ENCODE assay signal across 25 cellular contexts in genomic region chr12:93148412-93148811, GRCh38.
DNase-seq lines count a peak whose midpoint lies in the region; ATAC-seq, FAIRE-seq and TF ChIP-seq lines count a peak whose summit lies in the region.
"Had no signal": no experiment of that assay in that cellular context is flagged by ENCODE, and none has a peak within 500 bp of the region (broad histone marks: within the 10 kb centered on the region; RNA-seq: fewer than 3 reads in every experiment).

No MANE protein-coding gene starts in this region.

- H3K27ac Mint-ChIP-seq in MCF 10A (ENCODE audit: low read depth, unreplicated experiment) = no peak overlapping the region
- peak overlapping the region; percentile 17 for H3K27ac Mint-ChIP-seq in stimulated activated memory B cell treated with anti-CD40 and anti-IgM and Interleukin-4, amounts not matched to agents 10 μg/mL and 1 μg/mL and 100 μg/mL, for 72 hours
- H3K27ac Mint-ChIP-seq: GM23338, IgD-negative memory B cell had no signal

- no peak for DNase-seq in mammary epithelial cell
- DNase-seq in MCF 10A (ENCODE audit: unreplicated experiment) = no peak
- DNase-seq in NCI-H82 treated with DMSO at 0.1 percent for 48 hours (lab: John Stamatoyannopoulos, UW; ENCODE audit: unreplicated experiment) = peak; percentile 51
- DNase-seq in keratinocyte (ENCODE audit: low read depth, low spot score) = no peak
- DNase-seq in NOMO-1 (lab: John Stamatoyannopoulos, UW; ENCODE audit: unreplicated experiment in 2 of 2) = no peak
- DNase-seq in NCI-H2227 (lab: John Stamatoyannopoulos, UW; ENCODE audit: unreplicated experiment) = no peak
- no peak for DNase-seq in GM19238 (ENCODE audit: insufficient read length, low spot score)
- DNase-seq: 8988T; ACHN; DMS53; NCI-H1092 treated with DMSO at 0.1 percent for 48 hours; NCI-H1436; NCI-H187; NCI-H2081 treated with DMSO at 0.1 percent for 48 hours; NCI-H2171; NCI-H524; NCI-H748 treated with DMSO at 0.1 percent for 48 hours; NK-92 treated with Interleukin-12 subunit alpha and Interleukin-12 subunit beta, amount 100 ng/mL, for 24 hours; RPMI8226; SHP77 had no signal

- BruUV-seq in mammary epithelial cell (replicated peaks; lab: Mats Ljungman, UMichigan) (no TSS peak), MCF 10A (replicated peaks; lab: Mats Ljungman, UMichigan) (no TSS peak)

- H3K27me3 ChIP-seq in mammary epithelial cell (ENCODE audit: insufficient read depth, low read length) (no peaks in the 10 kb centered on the region), keratinocyte (ENCODE audit: control insufficient read depth, extremely low read depth, insufficient read depth, low read length) (no peaks in the 10 kb centered on the region)

- dilution Hi-C loops in mammary epithelial cell (cut with HindIII; ENCODE audit: low sequenced_read_pairs) = no loop called here
- dilution Hi-C loops in keratinocyte (cut with MboI; ENCODE audit: extremely low pct_ligation_motif_present, low sequenced_read_pairs) = no loop called here

- H3K4me3 ChIP-seq in mammary epithelial cell (replicated peaks in 1 of 3; ENCODE audit: insufficient read depth in 1 of 3, low read depth in 2 of 3, low read length in 3 of 3) = no peak overlapping the region
- H3K4me3 ChIP-seq in keratinocyte (ENCODE audit: control insufficient read depth in 2 of 3, extremely low read depth in 1 of 3, insufficient read depth in 2 of 3, low read depth in 1 of 3, low read length in 3 of 3) = no peak overlapping the region
- H3K4me3 ChIP-seq: GM23338, HAP-1 had no signal

- no peaks in the 10 kb centered on the region for H3K9me1 ChIP-seq in keratinocyte (ENCODE audit: control insufficient read depth, extremely low read depth, insufficient read depth, low read length)

- H3K4me3 Mint-ChIP-seq in MCF 10A (ENCODE audit: unreplicated experiment) = no peak overlapping the region
- H3K4me3 Mint-ChIP-seq in stimulated activated memory B cell treated with anti-CD40 and anti-IgM and Interleukin-4, amounts not matched to agents 10 μg/mL and 1 μg/mL and 100 μg/mL, for 72 hours = no peak overlapping the region
- H3K4me3 Mint-ChIP-seq: GM23338, IgD-negative memory B cell had no signal

- no peaks in the 10 kb centered on the region for H3K9me3 ChIP-seq in mammary epithelial cell (replicated peaks; ENCODE audit: insufficient read depth, low read length)
- no peaks in the 10 kb centered on the region for H3K9me3 ChIP-seq in keratinocyte (ENCODE audit: control insufficient read depth, low read depth, low read length)
- H3K9me3 ChIP-seq: HAP-1 had no signal

- no peak for ATAC-seq in stimulated activated memory B cell treated with anti-CD40 and anti-IgM and Interleukin-4, amounts not matched to agents 10 μg/mL and 1 μg/mL and 100 μg/mL, for 72 hours
- ATAC-seq: GM23338 had no signal

- H3K9ac ChIP-seq in mammary epithelial cell (ENCODE audit: insufficient read depth, low read length) (no peak overlapping the region), keratinocyte (ENCODE audit: control insufficient read depth, extremely low read depth, insufficient read depth, low read length) (no peak overlapping the region)

- intact Hi-C loops in mammary epithelial cell (cut with micrococcal nuclease) (no loop called here), MCF 10A (cut with micrococcal nuclease) (no loop called here)

- H3K79me2 ChIP-seq in mammary epithelial cell (ENCODE audit: insufficient read depth, low read length) (no peaks in the 10 kb centered on the region), keratinocyte (ENCODE audit: control insufficient read depth, insufficient read depth, low read length) (no peaks in the 10 kb centered on the region)

- WGBS in mammary epithelial cell (ENCODE audit: low coverage, missing lambda C conversion rate) = 82% methylated on average over 2 of the region's 3 CpGs

- H3K4me2 ChIP-seq in mammary epithelial cell (ENCODE audit: insufficient read depth, low read depth, low read length) (no peak overlapping the region), keratinocyte (ENCODE audit: control insufficient read depth, extremely low read depth, insufficient read depth, low read depth, low read length) (no peak overlapping the region)
- H3K4me2 ChIP-seq: GM23338 had no signal

- peak; percentile 43 for FAIRE-seq in keratinocyte (lab: Jason Lieb, UNC)
- FAIRE-seq: G401.6 had no signal

- peaks cover 10% of the 10 kb centered on the region for H3K4me1 ChIP-seq in mammary epithelial cell (ENCODE audit: insufficient read depth, low read length)
- peaks cover 10% of the 10 kb centered on the region for H3K4me1 ChIP-seq in keratinocyte (ENCODE audit: control insufficient read depth, extremely low read depth, insufficient read depth, low read length)

- H2AFZ ChIP-seq in mammary epithelial cell (ENCODE audit: low read depth, low read length) (peak overlapping the region; percentile 12), keratinocyte (ENCODE audit: control insufficient read depth, low read length) (no peak overlapping the region)
- H2AFZ ChIP-seq: GM23338 had no signal

- H3K27ac ChIP-seq in mammary epithelial cell (ENCODE audit: insufficient read depth, low read depth, low read length) (no peak overlapping the region), keratinocyte (ENCODE audit: control insufficient read depth, insufficient read depth, low read length) (no peak overlapping the region)

- H3K36me3 ChIP-seq in mammary epithelial cell (ENCODE audit: insufficient read depth, low read length) (no peaks in the 10 kb centered on the region), keratinocyte (ENCODE audit: control insufficient read depth in 2 of 2, extremely low read depth in 1 of 2, insufficient read depth in 2 of 2, low read length in 2 of 2) (no peaks in the 10 kb centered on the region)
- H3K36me3 ChIP-seq: HAP-1 had no signal

- no peaks in the 10 kb centered on the region for H3K36me3 Mint-ChIP-seq in MCF 10A (ENCODE audit: insufficient read depth, unreplicated experiment)
- H3K36me3 Mint-ChIP-seq in stimulated activated memory B cell treated with anti-CD40 and anti-IgM and Interleukin-4, amounts not matched to agents 10 μg/mL and 1 μg/mL and 100 μg/mL, for 72 hours = no peaks in the 10 kb centered on the region

- H3K27me3 Mint-ChIP-seq in MCF 10A (ENCODE audit: insufficient read depth, unreplicated experiment) = no peaks in the 10 kb centered on the region
- H3K27me3 Mint-ChIP-seq in stimulated activated memory B cell treated with anti-CD40 and anti-IgM and Interleukin-4, amounts not matched to agents 10 μg/mL and 1 μg/mL and 100 μg/mL, for 72 hours = no peaks in the 10 kb centered on the region
- H3K27me3 Mint-ChIP-seq: IgD-negative memory B cell had no signal

- no peaks in the 10 kb centered on the region for H4K20me1 ChIP-seq in mammary epithelial cell (ENCODE audit: insufficient read depth, low read length)
- H4K20me1 ChIP-seq in keratinocyte (ENCODE audit: control insufficient read depth, extremely low read depth, insufficient read depth, low read length) = no peaks in the 10 kb centered on the region

- peaks cover 8% of the 10 kb centered on the region for H3K4me1 Mint-ChIP-seq in MCF 10A (ENCODE audit: insufficient read depth, unreplicated experiment)
- peaks cover 5% of the 10 kb centered on the region for H3K4me1 Mint-ChIP-seq in stimulated activated memory B cell treated with anti-CD40 and anti-IgM and Interleukin-4, amounts not matched to agents 10 μg/mL and 1 μg/mL and 100 μg/mL, for 72 hours
- H3K4me1 Mint-ChIP-seq: GM23338 had no signal

- POLR2A ChIA-PET in MCF 10A (lab: Yijun Ruan, JAX) = interaction anchor here (0.6 to 1.0 kb wide), 2 partner anchors 11 to 686 kb away, joined by 3 to 5 read pairs; no protein-coding TSS in a partner anchor

- TF ChIP-seq CTCF in mammary epithelial cell (conservative IDR thresholded peaks at IDR 0.05 in 1 of 2, IDR thresholded peaks at IDR 0.05 in 1 of 2; ENCODE audit: extremely low read depth in 1 of 2, insufficient read depth in 1 of 2, low read depth in 1 of 2, low read length in 2 of 2) (no peak), MCF 10A (IDR thresholded peaks at IDR 0.05; ENCODE audit: unreplicated experiment) (no peak), keratinocyte (optimal IDR thresholded peaks at IDR 0.05 in 1 of 3, IDR thresholded peaks at IDR 0.05 in 1 of 3, conservative IDR thresholded peaks at IDR 0.05 in 1 of 3; ENCODE audit: extremely low read depth in 1 of 3, insufficient read depth in 2 of 3, low read length in 3 of 3) (no peak)

- no peaks in the 10 kb centered on the region for H3K9me3 Mint-ChIP-seq in MCF 10A (ENCODE audit: unreplicated experiment)
- H3K9me3 Mint-ChIP-seq in stimulated activated memory B cell treated with anti-CD40 and anti-IgM and Interleukin-4, amounts not matched to agents 10 μg/mL and 1 μg/mL and 100 μg/mL, for 72 hours = no peaks in the 10 kb centered on the region
- H3K9me3 Mint-ChIP-seq: GM23338 had no signal

- in situ Hi-C loops in mammary epithelial cell (cut with MboI; ENCODE audit: low sequenced_read_pairs in 2 of 2) = no loop called here

- CTCF ChIA-PET in mammary epithelial cell (lab: Charles Lee; ENCODE audit: low non-redundant PET) (no interaction called here), MCF 10A (lab: Yijun Ruan, JAX) (interaction anchor here (0.5 to 1.0 kb wide), 4 partner anchors 11 to 354 kb away, joined by 3 to 4 read pairs (median 3); no protein-coding TSS in a partner anchor)
